ENCODE assay signal across 11 cellular contexts in genomic region chr13:44876782-44877324, GRCh38.
DNase-seq lines count a peak whose midpoint lies in the region; ATAC-seq, FAIRE-seq and TF ChIP-seq lines count a peak whose summit lies in the region.
"Had no signal": no experiment of that assay in that cellular context is flagged by ENCODE, and none has a peak within 500 bp of the region (broad histone marks: within the 10 kb centered on the region; RNA-seq: fewer than 3 reads in every experiment).

No MANE protein-coding gene starts in this region.

- FAIRE-seq in HepG2 (lab: Jason Lieb, UNC) (no peak), D721Med (lab: Jason Lieb, UNC) (no peak)

- no peak for TF ChIP-seq RAD21 in HepG2 (CRISPR knock-in tag; IDR thresholded peaks at IDR 0.05)

- H3K79me2 ChIP-seq in HepG2 (ENCODE audit: insufficient read depth, low read length) (no peaks in the 10 kb centered on the region), OCI-LY1 (ENCODE audit: insufficient read depth, low read length) (no peaks in the 10 kb centered on the region)

- H3K9me3 ChIP-seq in HepG2 (ENCODE audit: low read length) (no peaks in the 10 kb centered on the region; the same call in 1 of the 2 replicates), right lobe of liver (no peaks in the 10 kb centered on the region), OCI-LY1 (ENCODE audit: low read length) (peaks cover 8% of the 10 kb centered on the region; the same call in 1 of the 2 replicates)
- H3K9me3 ChIP-seq: colonic mucosa, uterus had no signal

- no peak overlapping the region for H3K27ac ChIP-seq in HepG2 (ENCODE audit: extremely low read length, insufficient read depth, low read length)
- H3K27ac ChIP-seq in right lobe of liver: no peak overlapping the region
- no peak overlapping the region for H3K27ac ChIP-seq in OCI-LY1 (ENCODE audit: low read depth, low read length, poor library complexity, severe bottlenecking)
- H3K27ac ChIP-seq: colonic mucosa, uterus had no signal

- H3K27me3 Mint-ChIP-seq in stimulated activated naive B cell treated with anti-CD40 and anti-IgM and Interleukin-4, amounts not matched to agents 10 μg/mL and 1 μg/mL and 100 μg/mL, for 72 hours: peaks cover 17 to 19% of the 10 kb centered on the region in 2 donors

- no peaks in the 10 kb centered on the region for H3K9me2 ChIP-seq in OCI-LY1 (ENCODE audit: low read depth, low read length)

- H3F3A ChIP-seq in OCI-LY1 (ENCODE audit: insufficient read depth, low read length): no peaks in the 10 kb centered on the region

- H3K27me3 ChIP-seq in HepG2 (ENCODE audit: control insufficient read depth in 1 of 2, insufficient read depth in 2 of 2, low read length in 2 of 2) (no peaks in the 10 kb centered on the region; a peak in 1 of 5 replicates), right lobe of liver (no peaks in the 10 kb centered on the region), OCI-LY1 (ENCODE audit: insufficient read depth, low read length) (no peaks in the 10 kb centered on the region; the same call in 1 of the 2 replicates)
- H3K27me3 ChIP-seq: colonic mucosa, uterus had no signal

- intact Hi-C loops in HepG2 (cut with micrococcal nuclease; ENCODE audit: unreplicated experiment): loop anchor here (5.0 kb wide), 1 partner anchor 395 kb away; no protein-coding TSS in a partner anchor
- intact Hi-C loops in right lobe of liver (cut with DNase I): no loop called here

- peaks cover 0 to 2% of the 10 kb centered on the region in 2 donors for H3K4me1 Mint-ChIP-seq in stimulated activated naive B cell treated with anti-CD40 and anti-IgM and Interleukin-4, amounts not matched to agents 10 μg/mL and 1 μg/mL and 100 μg/mL, for 72 hours

- H3K4me2 ChIP-seq in HepG2 (ENCODE audit: low read depth, low read length) (no peak overlapping the region), OCI-LY1 (ENCODE audit: low read length) (no peak overlapping the region)

- in situ Hi-C loops in HepG2 (cut with HindIII; ENCODE audit: extremely low pct_ligation_motif_present, low pct_unique_long_range_greater_than_20kb): loop anchor here (10.0 kb wide), 1 partner anchor 402 kb away; no protein-coding TSS in a partner anchor

- 92% methylated on average over 14 of the region's 22 CpGs for WGBS in HepG2 (ENCODE audit: low lambda C conversion rate)
- 80% methylated on average over 2 of the region's 22 CpGs for WGBS in right lobe of liver (ENCODE audit: insufficient coverage, low coverage, low lambda C conversion rate, missing lambda C conversion rate)

- no peak overlapping the region for H3K9ac ChIP-seq in HepG2 (ENCODE audit: insufficient read depth, low read depth, low read length)
- no peak overlapping the region for H3K9ac ChIP-seq in OCI-LY1 (ENCODE audit: low read length)

- no peak for DNase-seq in HepG2 (ENCODE audit: low spot score)
- DNase-seq in right lobe of liver: no peak
- no peak for DNase-seq in fibroblast of pulmonary artery (ENCODE audit: low read depth)
- peak; percentile 44 for DNase-seq in stimulated activated CD8-positive, alpha-beta memory T cell treated with anti-CD3 and anti-CD28 coated beads, Interleukin-4, amount 100 ng/mL, for 48 hours
- DNase-seq in stimulated activated naive B cell treated with anti-CD40 and anti-IgM and Interleukin-4, amounts not matched to agents 10 μg/mL and 1 μg/mL and 100 μg/mL, for 72 hours: no peak
- DNase-seq in HCEC 1CT: no peak
- no peak for DNase-seq in D721Med (ENCODE audit: insufficient read length, low spot score)
- DNase-seq: colonic mucosa, NCI-H2029 treated with DMSO at 0.1 percent for 48 hours, uterus had no signal

- TF ChIP-seq POLR2A in HepG2 (IDR thresholded peaks at IDR 0.05; ENCODE audit: insufficient read depth in 1 of 2, low read depth in 2 of 2, low read length in 2 of 2) (no peak), right lobe of liver (IDR thresholded peaks at IDR 0.05) (no peak)

- no peak for ATAC-seq in HepG2
- no peak for ATAC-seq in right lobe of liver
- ATAC-seq in stimulated activated naive B cell treated with anti-CD40 and anti-IgM and Interleukin-4, amounts not matched to agents 10 μg/mL and 1 μg/mL and 100 μg/mL, for 72 hours (replicated peaks): no peak

- H2AFZ ChIP-seq in HepG2 (ENCODE audit: low read length) (no peak overlapping the region), OCI-LY1 (ENCODE audit: low read length) (no peak overlapping the region)

- TF ChIP-seq CTCF in HepG2 (CRISPR knock-in tag; IDR thresholded peaks at IDR 0.05) (0 out of 2 replicates have a peak, but pooled peaks have one; percentile 17), right lobe of liver (IDR thresholded peaks at IDR 0.05) (peak in 2 of 4 donors; percentile 8 to 34), OCI-LY1 (IDR thresholded peaks at IDR 0.05; ENCODE audit: low read length) (peak; percentile 36; the same call in 1 of the 2 replicates), fibroblast of pulmonary artery (IDR thresholded peaks at IDR 0.05; ENCODE audit: low read length, missing control alignments) (peak; percentile 43), D721Med (IDR thresholded peaks at IDR 0.05; ENCODE audit: insufficient read depth, missing control alignments) (no peak)

- H4K20me1 ChIP-seq in HepG2 (ENCODE audit: insufficient read depth, low read length): no peaks in the 10 kb centered on the region
- no peaks in the 10 kb centered on the region for H4K20me1 ChIP-seq in OCI-LY1 (ENCODE audit: insufficient read depth, low read length)

- H3K36me3 ChIP-seq in HepG2 (replicated peaks in 1 of 2; ENCODE audit: control insufficient read depth in 1 of 2, insufficient read depth in 2 of 2, low read length in 2 of 2) (no peaks in the 10 kb centered on the region), right lobe of liver (no peaks in the 10 kb centered on the region), OCI-LY1 (ENCODE audit: insufficient read depth, low read length) (no peaks in the 10 kb centered on the region)
- H3K36me3 ChIP-seq: colonic mucosa, uterus had no signal

- BruUV-seq in HepG2 (replicated peaks; lab: Mats Ljungman, UMichigan): no TSS peak

- peaks cover 3 to 5% of the 10 kb centered on the region in 2 donors for H3K36me3 Mint-ChIP-seq in stimulated activated naive B cell treated with anti-CD40 and anti-IgM and Interleukin-4, amounts not matched to agents 10 μg/mL and 1 μg/mL and 100 μg/mL, for 72 hours

- TF ChIP-seq EP300 in HepG2 (IDR thresholded peaks at IDR 0.05; ENCODE audit: low read depth in 2 of 2, low read length in 2 of 2): no peak
- TF ChIP-seq EP300 in HepG2 (CRISPR knock-in tag; IDR thresholded peaks at IDR 0.05; ENCODE audit: borderline replicate concordance): no peak

- H3K4me3 ChIP-seq in HepG2 (replicated peaks in 1 of 3; ENCODE audit: insufficient read depth in 1 of 3, low read depth in 2 of 3, low read length in 3 of 3): no peak overlapping the region
- H3K4me3 ChIP-seq in right lobe of liver: no peak overlapping the region
- H3K4me3 ChIP-seq in OCI-LY1 (ENCODE audit: low read depth, low read length, poor library complexity, severe bottlenecking): no peak overlapping the region
- no peak overlapping the region for H3K4me3 ChIP-seq in fibroblast of pulmonary artery (replicated peaks; ENCODE audit: low read depth, low read length)
- H3K4me3 ChIP-seq: colonic mucosa, uterus had no signal

- CTCF ChIA-PET in HepG2 (lab: Yijun Ruan, JAX; ENCODE audit: low intra/inter-chr PET ratio, low total read pairs): no interaction called here

- POLR2A ChIA-PET in HepG2 (lab: Yijun Ruan, JAX): no interaction called here

- peaks cover 5 to 7% of the 10 kb centered on the region in 2 donors for H3K9me3 Mint-ChIP-seq in stimulated activated naive B cell treated with anti-CD40 and anti-IgM and Interleukin-4, amounts not matched to agents 10 μg/mL and 1 μg/mL and 100 μg/mL, for 72 hours

- no peak overlapping the region for H3K4me3 Mint-ChIP-seq in stimulated activated naive B cell treated with anti-CD40 and anti-IgM and Interleukin-4, amounts not matched to agents 10 μg/mL and 1 μg/mL and 100 μg/mL, for 72 hours

- H3K27ac Mint-ChIP-seq in stimulated activated naive B cell treated with anti-CD40 and anti-IgM and Interleukin-4, amounts not matched to agents 10 μg/mL and 1 μg/mL and 100 μg/mL, for 72 hours: no peak overlapping the region

- H3K4me1 ChIP-seq in HepG2 (ENCODE audit: insufficient read depth, low read length) (peaks cover 16% of the 10 kb centered on the region), right lobe of liver (peaks cover 0 to 4% (median 0%) of the 10 kb centered on the region in 4 donors), OCI-LY1 (ENCODE audit: insufficient read depth, low read length, severe bottlenecking) (no peaks in the 10 kb centered on the region)
- H3K4me1 ChIP-seq: colonic mucosa, uterus had no signal

TF ChIP-seq in HepG2, 621 proteins besides CTCF, POLR2A, EP300 and RAD21:
- TF ChIP-seq PHF8 (CRISPR knock-in tag; IDR thresholded peaks at IDR 0.05) (no peak), SP140L (CRISPR knock-in tag; IDR thresholded peaks at IDR 0.05; ENCODE audit: borderline replicate concordance) (no peak), ZNF260 (CRISPR knock-in tag; IDR thresholded peaks at IDR 0.05; ENCODE audit: borderline replicate concordance, low read depth) (no peak), ZNF367 (CRISPR knock-in tag; IDR thresholded peaks at IDR 0.05; ENCODE audit: borderline replicate concordance) (no peak)
- TF ChIP-seq, protein P1, sequence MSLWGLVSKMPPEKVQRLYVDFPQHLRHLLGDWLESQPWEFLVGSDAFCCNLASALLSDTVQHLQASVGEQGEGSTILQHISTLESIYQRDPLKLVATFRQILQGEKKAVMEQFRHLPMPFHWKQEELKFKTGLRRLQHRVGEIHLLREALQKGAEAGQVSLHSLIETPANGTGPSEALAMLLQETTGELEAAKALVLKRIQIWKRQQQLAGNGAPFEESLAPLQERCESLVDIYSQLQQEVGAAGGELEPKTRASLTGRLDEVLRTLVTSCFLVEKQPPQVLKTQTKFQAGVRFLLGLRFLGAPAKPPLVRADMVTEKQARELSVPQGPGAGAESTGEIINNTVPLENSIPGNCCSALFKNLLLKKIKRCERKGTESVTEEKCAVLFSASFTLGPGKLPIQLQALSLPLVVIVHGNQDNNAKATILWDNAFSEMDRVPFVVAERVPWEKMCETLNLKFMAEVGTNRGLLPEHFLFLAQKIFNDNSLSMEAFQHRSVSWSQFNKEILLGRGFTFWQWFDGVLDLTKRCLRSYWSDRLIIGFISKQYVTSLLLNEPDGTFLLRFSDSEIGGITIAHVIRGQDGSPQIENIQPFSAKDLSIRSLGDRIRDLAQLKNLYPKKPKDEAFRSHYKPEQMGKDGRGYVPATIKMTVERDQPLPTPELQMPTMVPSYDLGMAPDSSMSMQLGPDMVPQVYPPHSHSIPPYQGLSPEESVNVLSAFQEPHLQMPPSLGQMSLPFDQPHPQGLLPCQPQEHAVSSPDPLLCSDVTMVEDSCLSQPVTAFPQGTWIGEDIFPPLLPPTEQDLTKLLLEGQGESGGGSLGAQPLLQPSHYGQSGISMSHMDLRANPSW (CRISPR knock-in tag; IDR thresholded peaks at IDR 0.05; ENCODE audit: borderline replicate concordance): no peak
- TF ChIP-seq, protein P2, sequence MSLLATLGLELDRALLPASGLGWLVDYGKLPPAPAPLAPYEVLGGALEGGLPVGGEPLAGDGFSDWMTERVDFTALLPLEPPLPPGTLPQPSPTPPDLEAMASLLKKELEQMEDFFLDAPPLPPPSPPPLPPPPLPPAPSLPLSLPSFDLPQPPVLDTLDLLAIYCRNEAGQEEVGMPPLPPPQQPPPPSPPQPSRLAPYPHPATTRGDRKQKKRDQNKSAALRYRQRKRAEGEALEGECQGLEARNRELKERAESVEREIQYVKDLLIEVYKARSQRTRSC (CRISPR knock-in tag; IDR thresholded peaks at IDR 0.05; ENCODE audit: low read depth): no peak
